In genomic region chr11:92886243-92886905, GRCh38 we compare ENCODE assay signal across 8 cellular contexts.
DNase-seq lines count a peak whose midpoint lies in the region; ATAC-seq and TF ChIP-seq lines count a peak whose summit lies in the region.

No MANE protein-coding gene starts in this region.

- H3K4me1 ChIP-seq in testis, result no peaks in the 10 kb centered on the region

- no peak overlapping the region for H3K4me3 ChIP-seq in testis

- intact Hi-C loops in Calu3 (cut with micrococcal nuclease; ENCODE audit: unreplicated experiment), result loop anchor here (1.0 to 10.0 kb wide), 2 partner anchors 675 to 1452 kb away; no protein-coding TSS in a partner anchor
- intact Hi-C loops in testis (cut with DNase I; ENCODE audit: low total_unique reads), result loop anchor here (10.0 kb wide), 1 partner anchor 672 kb away; no protein-coding TSS in a partner anchor

- H3K36me3 ChIP-seq in testis (ENCODE audit: low read depth, missing control alignments), result no peaks in the 10 kb centered on the region

- no peaks in the 10 kb centered on the region for H3K27me3 ChIP-seq in testis

- H3K27me3 Mint-ChIP-seq in Calu3 (ENCODE audit: unreplicated experiment), result no peaks in the 10 kb centered on the region
- H3K27me3 Mint-ChIP-seq in activated CD4-positive, alpha-beta memory T cell treated with anti-CD3 and anti-CD28 coated beads, Interleukin-2, amount 10 ng/mL, durations not matched to agents 7 days and 5 days, result no peaks in the 10 kb centered on the region

- no peak for TF ChIP-seq CTCF in Calu3 (IDR thresholded peaks at IDR 0.05; ENCODE audit: unreplicated experiment)
- peak; percentile 13 to 56 (median 51) for TF ChIP-seq CTCF in testis (IDR thresholded peaks at IDR 0.05)

- no peaks in the 10 kb centered on the region for H3K9me3 Mint-ChIP-seq in Calu3 (ENCODE audit: low read depth, unreplicated experiment)
- no peaks in the 10 kb centered on the region for H3K9me3 Mint-ChIP-seq in activated CD4-positive, alpha-beta memory T cell treated with anti-CD3 and anti-CD28 coated beads, Interleukin-2, amount 10 ng/mL, durations not matched to agents 7 days and 5 days

- WGBS in testis, 2 donors, result 35 to 55% methylated on average over 4 of the region's 4 CpGs

- peak; percentile 44 for DNase-seq in Calu3
- DNase-seq in NCI-H345 (lab: John Stamatoyannopoulos, UW), result peak; percentile 82
- DNase-seq in astrocyte of the hippocampus (ENCODE audit: low read depth, low spot score), result peak; percentile 85
- DNase-seq in iPS-NIHi11 (ENCODE audit: low spot score), result peak; percentile 76
- peak; percentile 67 for DNase-seq in testis
- no peak for DNase-seq in activated CD4-positive, alpha-beta memory T cell treated with anti-CD3 and anti-CD28 coated beads, Interleukin-2, amount 10 ng/mL, durations not matched to agents 7 days and 5 days

- H3K4me1 Mint-ChIP-seq in Calu3 (ENCODE audit: low read depth, unreplicated experiment), result no peaks in the 10 kb centered on the region
- H3K4me1 Mint-ChIP-seq in activated CD4-positive, alpha-beta memory T cell treated with anti-CD3 and anti-CD28 coated beads, Interleukin-2, amount 10 ng/mL, durations not matched to agents 7 days and 5 days, result no peaks in the 10 kb centered on the region

- no peak overlapping the region for H3K27ac Mint-ChIP-seq in Calu3 (ENCODE audit: unreplicated experiment)
- H3K27ac Mint-ChIP-seq in activated CD4-positive, alpha-beta memory T cell treated with anti-CD3 and anti-CD28 coated beads, Interleukin-2, amount 10 ng/mL, durations not matched to agents 7 days and 5 days, result no peak overlapping the region

- no peaks in the 10 kb centered on the region for H3K36me3 Mint-ChIP-seq in Calu3 (ENCODE audit: insufficient read depth, unreplicated experiment)
- H3K36me3 Mint-ChIP-seq in activated CD4-positive, alpha-beta memory T cell treated with anti-CD3 and anti-CD28 coated beads, Interleukin-2, amount 10 ng/mL, durations not matched to agents 7 days and 5 days (ENCODE audit: low read depth), result no peaks in the 10 kb centered on the region

- POLR2A ChIA-PET in activated CD4-positive, alpha-beta memory T cell treated with anti-CD3 and anti-CD28 coated beads, Interleukin-2, amount 10 ng/mL, durations not matched to agents 7 days and 5 days (lab: Charles Lee), result no interaction called here

- ATAC-seq in GM18870 (IDR thresholded peaks at IDR 0.05; ENCODE audit: unreplicated experiment), result peak; percentile 85
- ATAC-seq in HG03378 (IDR thresholded peaks at IDR 0.05; ENCODE audit: unreplicated experiment), result peak; percentile 84

- no peak for TF ChIP-seq POLR2A in testis (IDR thresholded peaks at IDR 0.05)

- CTCF ChIA-PET in Calu3 (lab: Charles Lee), result interaction anchor here (0.6 to 1.2 kb wide), 4 partner anchors 19 to 795 kb away, joined by 3 read pairs; no protein-coding TSS in a partner anchor
- CTCF ChIA-PET in activated CD4-positive, alpha-beta memory T cell treated with anti-CD3 and anti-CD28 coated beads, Interleukin-2, amount 10 ng/mL, durations not matched to agents 7 days and 5 days (lab: Charles Lee), result no interaction called here

- BruUV-seq in Calu3 (replicated peaks; lab: Mats Ljungman, UMichigan), result no TSS peak

- no peaks in the 10 kb centered on the region for H3K9me3 ChIP-seq in testis

- H3K27ac ChIP-seq in testis, result no peak overlapping the region

- H3K4me3 Mint-ChIP-seq in Calu3 (ENCODE audit: low read depth, unreplicated experiment), result no peak overlapping the region
- no peak overlapping the region for H3K4me3 Mint-ChIP-seq in activated CD4-positive, alpha-beta memory T cell treated with anti-CD3 and anti-CD28 coated beads, Interleukin-2, amount 10 ng/mL, durations not matched to agents 7 days and 5 days
